Comparison of ENCODE assay signal across 8 cellular contexts in the genomic region with DNA sequence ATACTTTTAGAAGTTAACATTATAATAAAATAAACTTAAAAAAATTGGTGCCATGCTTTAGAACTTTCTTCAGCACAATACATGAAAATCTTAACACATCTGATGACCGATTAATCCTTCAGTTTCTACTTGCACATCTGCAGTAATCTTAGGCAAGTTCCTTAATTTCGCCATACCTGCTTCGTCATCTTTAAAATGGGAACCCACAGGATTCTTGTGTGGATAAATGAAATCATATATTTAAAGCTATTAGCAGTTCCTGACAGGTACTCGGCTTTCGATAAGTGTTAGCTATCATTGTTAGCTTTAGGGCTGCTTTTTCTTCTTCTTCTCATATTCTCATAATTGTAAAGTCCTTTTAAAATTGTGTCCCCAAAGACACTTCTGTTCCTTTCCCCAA. TPM values are rescaled to one million over a fixed set of nuclear protein-coding genes. Genes with fewer than 3 reads are reported as not detected.
DNase-seq lines count a peak whose midpoint lies in the region; ATAC-seq and TF ChIP-seq lines count a peak whose summit lies in the region.

No MANE protein-coding gene starts in this region.

- POLR2A ChIA-PET in AG04450 (lab: Yijun Ruan, JAX) = no interaction called here

- no peaks in the 10 kb centered on the region for H3K36me3 Mint-ChIP-seq in brain

- H3K27ac Mint-ChIP-seq in brain = peak overlapping the region in 2 of 5 experiments; percentile 88 to 93

- no peak for TF ChIP-seq CTCF in AG04450 (IDR thresholded peaks at IDR 0.05; ENCODE audit: low read depth, low read length)
- no peak for TF ChIP-seq CTCF in brain (conservative IDR thresholded peaks at IDR 0.05)

- peak overlapping the region; percentile 76 to 86 for H3K9ac ChIP-seq in mucosa of rectum (ENCODE audit: low read depth in 1 of 2, low read length in 2 of 2)

- no peaks in the 10 kb centered on the region for H3K36me3 ChIP-seq in mucosa of rectum (ENCODE audit: control insufficient read depth in 2 of 2, insufficient read depth in 2 of 2, low read length in 2 of 2)

- ATAC-seq in HG03354 (IDR thresholded peaks at IDR 0.05; ENCODE audit: poor library complexity, severe bottlenecking, unreplicated experiment) = no peak

- H3K27me3 Mint-ChIP-seq in brain = peaks cover 21% of the 10 kb centered on the region

- H3K27ac ChIP-seq in AG04450 (ENCODE audit: low read depth, low read length) = no peak overlapping the region
- H3K27ac ChIP-seq in mucosa of rectum (ENCODE audit: low read depth in 2 of 2, low read length in 2 of 2) = peak overlapping the region; percentile 79

- H3K27me3 ChIP-seq in AG04450 (ENCODE audit: control insufficient read depth, insufficient read depth, low read length) (peaks cover 3% of the 10 kb centered on the region), mucosa of rectum (ENCODE audit: control insufficient read depth in 2 of 2, insufficient read depth in 2 of 2, low read length in 2 of 2) (no peaks in the 10 kb centered on the region)

- H3K4me1 Mint-ChIP-seq in brain = peaks cover 20% of the 10 kb centered on the region

- DNase-seq in AG04450 (ENCODE audit: low read depth, low spot score) (no peak), NCI-H146 (lab: John Stamatoyannopoulos, UW) (no peak), DMS153 treated with DMSO at 0.1 percent for 48 hours (lab: John Stamatoyannopoulos, UW; ENCODE audit: unreplicated experiment) (no peak), kidney tubule cell (ENCODE audit: low spot score) (no peak)
- DNase-seq in Jurkat, Clone E6-1 (ENCODE audit: low read depth, low spot score) = no peak

- H3K4me3 ChIP-seq in AG04450 (ENCODE audit: low read depth, low read length) (peak overlapping the region; percentile 93), mucosa of rectum (ENCODE audit: low read length in 2 of 2) (peak overlapping the region; percentile 84 to 96)
- peak overlapping the region; percentile 84 for H3K4me3 ChIP-seq in Jurkat, Clone E6-1 (ENCODE audit: low read length)

- peaks cover 3 to 11% of the 10 kb centered on the region in 2 donors for H3K4me1 ChIP-seq in mucosa of rectum (ENCODE audit: control insufficient read depth in 2 of 2, insufficient read depth in 2 of 2, low read length in 2 of 2)

- H3K9me3 ChIP-seq in AG04450 (ENCODE audit: control insufficient read depth, insufficient read depth, low read length) = no peaks in the 10 kb centered on the region
- H3K9me3 ChIP-seq in mucosa of rectum (ENCODE audit: control insufficient read depth in 2 of 2, low read length in 2 of 2) = no peaks in the 10 kb centered on the region

- H3K4me3 Mint-ChIP-seq in brain = peak overlapping the region; percentile 96 to 99 (median 98)

- H3K9me3 Mint-ChIP-seq in brain = no peaks in the 10 kb centered on the region

- CTCF ChIA-PET in AG04450 (lab: Charles Lee) = interaction anchor here (0.8 to 2.3 kb wide), 4 partner anchors 14 to 611 kb away, joined by 3 to 14 read pairs (median 4); no protein-coding TSS in a partner anchor

RNA-seq across cellular contexts. Expression of a gene that starts 0.9 kb away (rescaled TPM):
- 15.2 and 21.8 TPM in 2 replicates for polyA plus RNA-seq in AG04450 (2011; rRNA removed)
- polyA minus RNA-seq in AG04450 (2011; rRNA and poly(A)+ RNA removed) = 18.4 and 35.6 TPM in 2 replicates
- 9.4 TPM for polyA plus RNA-seq in Jurkat, Clone E6-1 (2012; ENCODE audit: insufficient read depth, insufficient read length)
- polyA plus RNA-seq in brain (ENCODE audit: insufficient read depth, low read depth, low replicate concordance) = 5.6 TPM

RNA-seq across cellular contexts. Expression of a gene that starts 5.0 kb away (rescaled TPM):
- polyA plus RNA-seq in AG04450 (2011; rRNA removed) (not detected in 2 replicates), brain (ENCODE audit: insufficient read depth, low read depth, low replicate concordance) (16.5 TPM)
- polyA minus RNA-seq in AG04450 (2011; rRNA and poly(A)+ RNA removed) = not detected in 2 replicates
- polyA plus RNA-seq in Jurkat, Clone E6-1 (2012; ENCODE audit: insufficient read depth, insufficient read length) = not detected

Comparison
In these comparisons a context has a peak if more than half of its experiments do, and no peak if none do; other contexts are left out.
1. RNA of a gene that starts 5.0 kb away (polyA plus RNA-seq): 16.5 TPM in brain (single experiment); not detected in AG04450; every median in the first group is over 10 times any median in the second.
2. Peak in every context shown above with its lines, with median percentiles within 50 percentile points of each other: H3K4me3 ChIP-seq.